ENCODE assay signal across 8 cellular contexts in the genomic region with DNA sequence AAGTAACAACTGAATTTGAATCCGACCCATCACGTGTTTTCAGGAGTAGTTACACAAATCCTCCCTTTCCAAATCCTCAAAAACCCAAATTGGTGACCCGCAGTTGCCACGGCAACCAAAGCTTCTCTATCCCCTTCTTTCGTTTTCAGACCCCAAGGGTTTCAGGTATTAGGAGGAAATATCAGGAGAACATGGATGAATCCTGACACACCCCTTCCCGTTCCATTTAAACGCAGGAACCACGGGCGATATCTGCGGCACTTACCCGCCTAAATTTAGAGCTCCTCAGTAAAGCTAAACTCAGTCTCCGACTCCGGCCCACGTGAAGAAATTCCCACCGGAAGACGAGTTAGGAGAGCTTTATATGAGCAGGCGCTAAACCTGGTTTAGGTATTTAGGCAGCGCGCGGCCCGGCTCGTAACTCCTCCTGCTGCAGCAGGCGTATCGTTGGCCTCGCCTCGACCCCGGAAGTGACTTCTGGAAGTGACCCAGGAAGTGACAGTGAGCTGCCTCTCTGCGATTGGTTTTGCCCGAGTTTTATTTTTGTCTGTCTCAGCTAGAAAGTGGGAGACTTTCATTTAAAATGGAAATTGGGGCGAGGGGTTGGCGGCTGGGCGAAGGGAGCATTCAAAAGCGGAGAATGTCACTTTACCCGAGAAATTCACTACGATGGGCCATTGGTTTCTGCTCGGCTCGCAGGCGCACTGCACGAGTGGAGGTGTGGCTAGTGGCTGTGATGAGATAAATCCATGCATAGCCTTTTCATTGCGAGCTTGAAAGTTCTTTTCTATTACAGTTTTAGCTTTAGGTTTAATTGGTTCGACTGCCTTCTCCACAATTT. TPM values are rescaled to one million over a fixed set of nuclear protein-coding genes. Genes with fewer than 3 reads are reported as not detected.
DNase-seq lines count a peak whose midpoint lies in the region; ATAC-seq and TF ChIP-seq lines count a peak whose summit lies in the region.

A gene (minus strand): TSS at position 472 of the 841 bp plus-strand sequence.

- peak within 1 kb of the TSS; percentile 75 for H3K9ac ChIP-seq in trophoblast cell (ENCODE audit: low read length)

- H3K4ac ChIP-seq in trophoblast cell (ENCODE audit: low read depth, low read length) = peak within 1 kb of the TSS; percentile 22

- H4K12ac ChIP-seq in trophoblast cell (ENCODE audit: low read depth, low read length) = peak within 1 kb of the TSS; percentile 98

- DNase-seq in GM12865 (ENCODE audit: low read depth) (peak; percentile 90), NCI-H1105 treated with DMSO at 0.1 percent for 48 hours (lab: John Stamatoyannopoulos, UW) (peak; percentile 89), SW480 (ENCODE audit: low spot score) (peak; percentile 86), cardiac septum (ENCODE audit: low spot score) (peak; percentile 93), trophoblast cell (peak; percentile 90 to 91), transverse colon (peak; percentile 92)
- DNase-seq in activated naive CD8-positive, alpha-beta T cell treated with anti-CD3 and anti-CD28 coated beads, Interleukin-2, amount 50 U/mL, for 16 hours (ENCODE audit: low read depth, low spot score) = peak; percentile 68

- TF ChIP-seq EP300 in transverse colon (IDR thresholded peaks at IDR 0.05; ENCODE audit: low read depth) = no peak

- TF ChIP-seq CTCF in GM12865 (IDR thresholded peaks at IDR 0.05; ENCODE audit: insufficient read depth, low read depth, low read length, missing control alignments) (no peak), transverse colon (IDR thresholded peaks at IDR 0.05) (no peak)

- H3K9me3 ChIP-seq in trophoblast cell (ENCODE audit: insufficient read depth, low read depth, low read length) (no peaks in the 10 kb centered on the region), transverse colon (no peaks in the 10 kb centered on the region)

- H3K27me3 ChIP-seq in trophoblast cell (ENCODE audit: insufficient read depth, low read length) (no peaks in the 10 kb centered on the region), transverse colon (no peaks in the 10 kb centered on the region)

- H3K4me2 ChIP-seq in trophoblast cell (ENCODE audit: low read length) = peak within 1 kb of the TSS; percentile 65

- no peak within 1 kb of the TSS for H2BK12ac ChIP-seq in trophoblast cell (ENCODE audit: low read length)

- H3K79me1 ChIP-seq in trophoblast cell (ENCODE audit: low read length) = peaks cover 3% of the 10 kb centered on the region

- peak within 1 kb of the TSS; percentile 62 for H2BK5ac ChIP-seq in trophoblast cell (ENCODE audit: low read depth, low read length, poor library complexity)

- H3K4me1 ChIP-seq in trophoblast cell (ENCODE audit: control insufficient read depth in 1 of 2, insufficient read depth in 2 of 2, low read length in 2 of 2) (peaks cover 2 to 6% of the 10 kb centered on the region in 2 experiments), transverse colon (peaks cover 8 to 21% (median 14%) of the 10 kb centered on the region in 4 donors)

- peaks cover 5% of the 10 kb centered on the region for H3K79me2 ChIP-seq in trophoblast cell (ENCODE audit: control insufficient read depth, insufficient read depth, low read length, poor library complexity)

- peak within 1 kb of the TSS; percentile 93 for H4K8ac ChIP-seq in trophoblast cell (ENCODE audit: low read depth, low read length)

- H3K36me3 ChIP-seq in trophoblast cell (ENCODE audit: control insufficient read depth in 1 of 2, insufficient read depth in 2 of 2, low read length in 2 of 2) (peaks cover 3 to 6% of the 10 kb centered on the region in 2 experiments), transverse colon (no peaks in the 10 kb centered on the region)

- H3K4me3 ChIP-seq in GM12865 (ENCODE audit: low read depth, low read length) (peak within 1 kb of the TSS; percentile 93), trophoblast cell (ENCODE audit: low read depth, low read length) (peak within 1 kb of the TSS; percentile 79), transverse colon (peak within 1 kb of the TSS; percentile 38 to 79 (median 61))

- TF ChIP-seq POLR2A in transverse colon (IDR thresholded peaks at IDR 0.05) = peak; percentile 41

- intact Hi-C loops in cardiac septum (cut with DNase I) = loop anchor here (5.0 kb wide), 1 partner anchor 53 kb away; no protein-coding TSS in a partner anchor
- intact Hi-C loops in transverse colon (cut with DNase I; ENCODE audit: low total_unique reads) = no loop called here

- H2AK5ac ChIP-seq in trophoblast cell (ENCODE audit: low read length) = peak within 1 kb of the TSS; percentile 63

- peak within 1 kb of the TSS; percentile 52 for H3K27ac ChIP-seq in trophoblast cell (ENCODE audit: low read depth, low read length)
- H3K27ac ChIP-seq in transverse colon = peak within 1 kb of the TSS; percentile 82 to 91 (median 83)

- in situ Hi-C loops in transverse colon (cut with MboI; ENCODE audit: low pct_ligation_motif_present in 1 of 4, low pct_unique_long_range_greater_than_20kb in 1 of 4, low sequenced_read_pairs in 3 of 4) = no loop called here

- H4K91ac ChIP-seq in trophoblast cell (ENCODE audit: low read depth, low read length) = peak within 1 kb of the TSS; percentile 77

- no peak within 1 kb of the TSS for H3K23ac ChIP-seq in trophoblast cell (ENCODE audit: low read length)

- WGBS in trophoblast cell (ENCODE audit: extremely low coverage, insufficient coverage, insufficient read length) = no CpG with 5 or more reads among the region's 41 CpGs
- WGBS in transverse colon (ENCODE audit: low coverage in 1 of 2), 2 donors = 0 to 1% methylated on average over 23 to 41 of the region's 41 CpGs

- H2BK120ac ChIP-seq in trophoblast cell (ENCODE audit: insufficient read depth, low read length, poor library complexity) = peak within 1 kb of the TSS; percentile 52

- H3K14ac ChIP-seq in trophoblast cell (ENCODE audit: low read length) = peak within 1 kb of the TSS; percentile 66

- peak; percentile 99 for ATAC-seq in HG02642 (IDR thresholded peaks at IDR 0.05; ENCODE audit: poor library complexity, unreplicated experiment)

- peak within 1 kb of the TSS; percentile 67 for H2AFZ ChIP-seq in trophoblast cell (ENCODE audit: insufficient read depth, low read length, poor library complexity)

- H3K18ac ChIP-seq in trophoblast cell (ENCODE audit: low read length) = peak within 1 kb of the TSS; percentile 79

RNA-seq across cellular contexts. Expression of the gene that starts here (rescaled TPM):
- total RNA-seq in cardiac septum (3.9 TPM), transverse colon (10 to 100 TPM in 1 of 4 donors, 1 to 10 TPM in 3; 2.2 to 10.1 (median 4.1) TPM)
- 5.2 and 6.2 TPM in 2 replicates for polyA plus RNA-seq in trophoblast cell (2013)

Comparison
In these comparisons a context has a peak if more than half of its experiments do, and no peak if none do; other contexts are left out.
1. Peak in every context shown above with its lines: DNase-seq, ATAC-seq, H3K4me3 ChIP-seq and H3K27ac ChIP-seq.